2 cellular contexts compared by ENCODE assay signal in genomic region chr16:79716645-79717323, GRCh38.
TF ChIP-seq lines count a peak whose summit lies in the region.

No MANE protein-coding gene starts in this region.

TF ChIP-seq in SK-N-SH, 30 proteins besides CTCF, POLR2A, EP300 and RAD21 (continued from another document):
- no peak for TF ChIP-seq FOXJ3 (CRISPR knock-in tag; IDR thresholded peaks at IDR 0.05)
- no peak for TF ChIP-seq ELF1 (IDR thresholded peaks at IDR 0.05)
- TF ChIP-seq RXRA (IDR thresholded peaks at IDR 0.05; ENCODE audit: borderline replicate concordance, low read depth), result no peak
- TF ChIP-seq, protein P1, sequence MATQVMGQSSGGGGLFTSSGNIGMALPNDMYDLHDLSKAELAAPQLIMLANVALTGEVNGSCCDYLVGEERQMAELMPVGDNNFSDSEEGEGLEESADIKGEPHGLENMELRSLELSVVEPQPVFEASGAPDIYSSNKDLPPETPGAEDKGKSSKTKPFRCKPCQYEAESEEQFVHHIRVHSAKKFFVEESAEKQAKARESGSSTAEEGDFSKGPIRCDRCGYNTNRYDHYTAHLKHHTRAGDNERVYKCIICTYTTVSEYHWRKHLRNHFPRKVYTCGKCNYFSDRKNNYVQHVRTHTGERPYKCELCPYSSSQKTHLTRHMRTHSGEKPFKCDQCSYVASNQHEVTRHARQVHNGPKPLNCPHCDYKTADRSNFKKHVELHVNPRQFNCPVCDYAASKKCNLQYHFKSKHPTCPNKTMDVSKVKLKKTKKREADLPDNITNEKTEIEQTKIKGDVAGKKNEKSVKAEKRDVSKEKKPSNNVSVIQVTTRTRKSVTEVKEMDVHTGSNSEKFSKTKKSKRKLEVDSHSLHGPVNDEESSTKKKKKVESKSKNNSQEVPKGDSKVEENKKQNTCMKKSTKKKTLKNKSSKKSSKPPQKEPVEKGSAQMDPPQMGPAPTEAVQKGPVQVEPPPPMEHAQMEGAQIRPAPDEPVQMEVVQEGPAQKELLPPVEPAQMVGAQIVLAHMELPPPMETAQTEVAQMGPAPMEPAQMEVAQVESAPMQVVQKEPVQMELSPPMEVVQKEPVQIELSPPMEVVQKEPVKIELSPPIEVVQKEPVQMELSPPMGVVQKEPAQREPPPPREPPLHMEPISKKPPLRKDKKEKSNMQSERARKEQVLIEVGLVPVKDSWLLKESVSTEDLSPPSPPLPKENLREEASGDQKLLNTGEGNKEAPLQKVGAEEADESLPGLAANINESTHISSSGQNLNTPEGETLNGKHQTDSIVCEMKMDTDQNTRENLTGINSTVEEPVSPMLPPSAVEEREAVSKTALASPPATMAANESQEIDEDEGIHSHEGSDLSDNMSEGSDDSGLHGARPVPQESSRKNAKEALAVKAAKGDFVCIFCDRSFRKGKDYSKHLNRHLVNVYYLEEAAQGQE (IDR thresholded peaks at IDR 0.05; ENCODE audit: low read depth, low read length), result no peak
- TF ChIP-seq GATA2 (CRISPR knock-in tag; IDR thresholded peaks at IDR 0.05), result no peak
- TF ChIP-seq USF1 (IDR thresholded peaks at IDR 0.05; ENCODE audit: borderline replicate concordance, low read depth), result no peak
- TF ChIP-seq TAF1 (IDR thresholded peaks at IDR 0.05; ENCODE audit: borderline replicate concordance, low read depth, low read length), result no peak
- TF ChIP-seq, protein P2, sequence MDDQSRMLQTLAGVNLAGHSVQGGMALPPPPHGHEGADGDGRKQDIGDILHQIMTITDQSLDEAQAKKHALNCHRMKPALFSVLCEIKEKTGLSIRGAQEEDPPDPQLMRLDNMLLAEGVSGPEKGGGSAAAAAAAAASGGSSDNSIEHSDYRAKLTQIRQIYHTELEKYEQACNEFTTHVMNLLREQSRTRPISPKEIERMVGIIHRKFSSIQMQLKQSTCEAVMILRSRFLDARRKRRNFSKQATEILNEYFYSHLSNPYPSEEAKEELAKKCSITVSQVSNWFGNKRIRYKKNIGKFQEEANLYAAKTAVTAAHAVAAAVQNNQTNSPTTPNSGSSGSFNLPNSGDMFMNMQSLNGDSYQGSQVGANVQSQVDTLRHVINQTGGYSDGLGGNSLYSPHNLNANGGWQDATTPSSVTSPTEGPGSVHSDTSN (IDR thresholded peaks at IDR 0.05), result no peak
- TF ChIP-seq USF2 (IDR thresholded peaks at IDR 0.05; ENCODE audit: borderline replicate concordance, low read depth, low read length), result no peak
- TF ChIP-seq ZBTB33 (IDR thresholded peaks at IDR 0.05; ENCODE audit: borderline replicate concordance, low read depth), result no peak
- TF ChIP-seq RCOR1 (IDR thresholded peaks at IDR 0.05; ENCODE audit: low read length), result no peak

TF ChIP-seq in SK-N-SH treated with all-trans-retinoic acid at 6 μM for 48 hours, 23 proteins besides CTCF, POLR2A, EP300 and RAD21 (continued from another document):
- no peak for TF ChIP-seq POU6F1 (CRISPR knock-in tag; IDR thresholded peaks at IDR 0.05; ENCODE audit: borderline replicate concordance, low read depth)
- TF ChIP-seq CREB5 (CRISPR knock-in tag; IDR thresholded peaks at IDR 0.05; ENCODE audit: low read depth), result no peak
- no peak for TF ChIP-seq SNAI2 (CRISPR knock-in tag; IDR thresholded peaks at IDR 0.05)
- TF ChIP-seq ZFP3 (CRISPR knock-in tag; IDR thresholded peaks at IDR 0.05), result no peak
- TF ChIP-seq ISL1 (CRISPR knock-in tag; IDR thresholded peaks at IDR 0.05), result no peak
- no peak for TF ChIP-seq GLIS3 (CRISPR knock-in tag; IDR thresholded peaks at IDR 0.05)
